Comparison of ENCODE assay signal across 22 cellular contexts in genomic region chr10:37226524-37226923, GRCh38.
DNase-seq lines count a peak whose midpoint lies in the region; ATAC-seq, FAIRE-seq and TF ChIP-seq lines count a peak whose summit lies in the region.
"Had no signal": no experiment of that assay in that cellular context is flagged by ENCODE, and none has a peak within 500 bp of the region (broad histone marks: within the 10 kb centered on the region; RNA-seq: fewer than 3 reads in every experiment).

No MANE protein-coding gene starts in this region.

- TF ChIP-seq RAD21 in HepG2 (CRISPR knock-in tag; IDR thresholded peaks at IDR 0.05) = no peak
- TF ChIP-seq RAD21 in IMR-90 (IDR thresholded peaks at IDR 0.05; ENCODE audit: low read length) = no peak

- no peak overlapping the region for H3K18ac ChIP-seq in IMR-90 (ENCODE audit: low read depth, low read length)

- H4K8ac ChIP-seq in IMR-90 (ENCODE audit: low read depth in 2 of 2, low read length in 2 of 2) = no peak overlapping the region

- H4K91ac ChIP-seq in IMR-90 (ENCODE audit: insufficient read depth, low read depth, low read length) = no peak overlapping the region

- H3K9me3 ChIP-seq in HepG2 (ENCODE audit: low read length) = no peaks in the 10 kb centered on the region
- no peaks in the 10 kb centered on the region for H3K9me3 ChIP-seq in right lobe of liver
- H3K9me3 ChIP-seq in IMR-90 (ENCODE audit: control insufficient read depth, insufficient read depth, low read length) = peaks cover 2% of the 10 kb centered on the region; the same call in 1 of the 2 replicates
- H3K9me3 ChIP-seq in PC-3 (ENCODE audit: low read length) = no peaks in the 10 kb centered on the region
- H3K9me3 ChIP-seq: BE2C, BLaER1 had no signal

- H3K27me3 ChIP-seq in HepG2 (ENCODE audit: control insufficient read depth in 1 of 2, insufficient read depth in 2 of 2, low read length in 2 of 2) = no peaks in the 10 kb centered on the region
- H3K27me3 ChIP-seq in right lobe of liver = no peaks in the 10 kb centered on the region
- H3K27me3 ChIP-seq in IMR-90 (ENCODE audit: control insufficient read depth, insufficient read depth, low read length) = no peaks in the 10 kb centered on the region
- H3K27me3 ChIP-seq in PC-3 (ENCODE audit: low read length) = no peaks in the 10 kb centered on the region
- H3K27me3 ChIP-seq: BE2C, BLaER1 had no signal

- H3K4me3 ChIP-seq in HepG2 (replicated peaks in 1 of 3; ENCODE audit: insufficient read depth in 1 of 3, low read depth in 2 of 3, low read length in 3 of 3) = no peak overlapping the region
- no peak overlapping the region for H3K4me3 ChIP-seq in right lobe of liver
- no peak overlapping the region for H3K4me3 ChIP-seq in IMR-90 (ENCODE audit: insufficient read depth, low read depth, low read length)
- H3K4me3 ChIP-seq in PC-3 (ENCODE audit: low read length) = no peak overlapping the region
- H3K4me3 ChIP-seq: BLaER1 had no signal

- H2AK5ac ChIP-seq in IMR-90 (ENCODE audit: low read depth, low read length) = no peak overlapping the region

- no peak for TF ChIP-seq CTCF in HepG2 (CRISPR knock-in tag; IDR thresholded peaks at IDR 0.05)
- TF ChIP-seq CTCF in right lobe of liver (IDR thresholded peaks at IDR 0.05) = no peak
- no peak for TF ChIP-seq CTCF in IMR-90 (conservative IDR thresholded peaks at IDR 0.05; ENCODE audit: low read depth, low read length)
- TF ChIP-seq CTCF in PC-3 (conservative IDR thresholded peaks at IDR 0.05; ENCODE audit: low read depth, low read length) = no peak

- H3K14ac ChIP-seq in IMR-90 (replicated peaks; ENCODE audit: low read depth, low read length) = no peak overlapping the region

- H3K23ac ChIP-seq in IMR-90 (ENCODE audit: low read depth, low read length) = no peak overlapping the region

- no TSS peak for BruUV-seq in HepG2 (replicated peaks; lab: Mats Ljungman, UMichigan)
- no TSS peak for BruUV-seq in IMR-90 (replicated peaks; lab: Mats Ljungman, UMichigan)
- BruUV-seq in PC-3 (replicated peaks; lab: Mats Ljungman, UMichigan) = no TSS peak

- H2AFZ ChIP-seq in HepG2 (ENCODE audit: low read length) (no peak overlapping the region), IMR-90 (replicated peaks; ENCODE audit: low read length, poor library complexity) (no peak overlapping the region), PC-3 (ENCODE audit: low read length) (no peak overlapping the region)

- ATAC-seq in HepG2 (no peak), right lobe of liver (no peak), IMR-90 (ENCODE audit: low read depth) (no peak), PC-3 (peak; percentile 76), GM19467 (IDR thresholded peaks at IDR 0.05; ENCODE audit: unreplicated experiment) (no peak), HG02884 (IDR thresholded peaks at IDR 0.05; ENCODE audit: unreplicated experiment) (no peak)

- no peak overlapping the region for H2BK15ac ChIP-seq in IMR-90 (ENCODE audit: low read depth, low read length)

- no peaks in the 10 kb centered on the region for H3F3A ChIP-seq in PC-3 (ENCODE audit: low read length, unreplicated experiment)

- no peak overlapping the region for H3K27ac ChIP-seq in HepG2 (ENCODE audit: extremely low read length, insufficient read depth, low read length)
- no peak overlapping the region for H3K27ac ChIP-seq in right lobe of liver
- H3K27ac ChIP-seq in IMR-90 (ENCODE audit: insufficient read depth, low read length) = no peak overlapping the region
- H3K27ac ChIP-seq in PC-3 (ENCODE audit: low read length) = peak overlapping the region; percentile 0; the same call in 1 of the 2 replicates
- H3K27ac ChIP-seq: 22Rv1, BLaER1 had no signal

- DNase-seq in HepG2 (ENCODE audit: low spot score) (no peak), right lobe of liver (no peak), IMR-90 (no peak), PC-3 (peak; percentile 71)
- DNase-seq: ACHN; BE2C; C1 segment of cervical spinal cord; Calu3; CD4-positive, alpha-beta memory T cell; CD4-positive, CD25-positive, alpha-beta regulatory T cell; CD8-positive, alpha-beta memory T cell; COR-L47; DMS79 treated with DMSO at 0.1 percent for 48 hours; GF-D8 had no signal

- no peak overlapping the region for H3K4ac ChIP-seq in IMR-90 (ENCODE audit: low read depth, low read length)

- no peak overlapping the region for H3K56ac ChIP-seq in IMR-90 (ENCODE audit: extremely low read depth, insufficient read depth, low read length)

- H3K9me2 ChIP-seq in PC-3 (replicated peaks; ENCODE audit: low read length) = no peaks in the 10 kb centered on the region

- TF ChIP-seq POLR2A in HepG2 (IDR thresholded peaks at IDR 0.05; ENCODE audit: insufficient read depth in 1 of 2, low read depth in 2 of 2, low read length in 2 of 2) (no peak), right lobe of liver (IDR thresholded peaks at IDR 0.05) (no peak), IMR-90 (IDR thresholded peaks at IDR 0.05; ENCODE audit: low read depth, low read length) (no peak)

- H2BK5ac ChIP-seq in IMR-90 (ENCODE audit: low read depth, low read length, poor library complexity, severe bottlenecking) = no peak overlapping the region

- intact Hi-C loops in HepG2 (cut with micrococcal nuclease; ENCODE audit: unreplicated experiment) (no loop called here), right lobe of liver (cut with DNase I) (no loop called here), IMR-90 (cut with micrococcal nuclease) (no loop called here), PC-3 (cut with micrococcal nuclease) (no loop called here)

- H3K36me3 ChIP-seq in HepG2 (replicated peaks in 1 of 2; ENCODE audit: control insufficient read depth in 1 of 2, insufficient read depth in 2 of 2, low read length in 2 of 2) (no peaks in the 10 kb centered on the region), right lobe of liver (no peaks in the 10 kb centered on the region), IMR-90 (ENCODE audit: control insufficient read depth, insufficient read depth, low read length) (no peaks in the 10 kb centered on the region), PC-3 (ENCODE audit: low read depth, low read length) (no peaks in the 10 kb centered on the region)
- H3K36me3 ChIP-seq: BE2C, BLaER1 had no signal

- H2AK9ac ChIP-seq in IMR-90 (replicated peaks; ENCODE audit: low read depth, low read length, poor library complexity) = no peak overlapping the region

- TF ChIP-seq EP300 in HepG2 (IDR thresholded peaks at IDR 0.05; ENCODE audit: low read depth in 2 of 2, low read length in 2 of 2) (no peak), HepG2 (CRISPR knock-in tag; IDR thresholded peaks at IDR 0.05; ENCODE audit: borderline replicate concordance) (no peak)

- no peaks in the 10 kb centered on the region for H3K79me1 ChIP-seq in IMR-90 (ENCODE audit: low read depth in 1 of 2, low read length in 2 of 2)

- H2BK120ac ChIP-seq in IMR-90 (ENCODE audit: low read depth, low read length) = no peak overlapping the region

- FAIRE-seq in HepG2 (lab: Jason Lieb, UNC) = no peak
- FAIRE-seq: D721Med, G401.6, GM12891, GM19239 had no signal

- H3K4me1 ChIP-seq in HepG2 (ENCODE audit: insufficient read depth, low read length) (no peaks in the 10 kb centered on the region), right lobe of liver (no peaks in the 10 kb centered on the region), IMR-90 (ENCODE audit: control insufficient read depth, insufficient read depth, low read length) (no peaks in the 10 kb centered on the region), PC-3 (ENCODE audit: insufficient read depth, low read length) (peaks cover 19% of the 10 kb centered on the region)
- H3K4me1 ChIP-seq: BE2C, BLaER1 had no signal

- no peaks in the 10 kb centered on the region for H3K9me1 ChIP-seq in IMR-90 (ENCODE audit: insufficient read depth, low read length)

- no peak overlapping the region for H4K5ac ChIP-seq in IMR-90 (ENCODE audit: low read depth, low read length)

- H2BK20ac ChIP-seq in IMR-90 (ENCODE audit: low read depth, low read length) = no peak overlapping the region

- H4K20me1 ChIP-seq in HepG2 (ENCODE audit: insufficient read depth, low read length) = no peaks in the 10 kb centered on the region
- H4K20me1 ChIP-seq in IMR-90 (ENCODE audit: insufficient read depth, low read length) = no peaks in the 10 kb centered on the region
- no peaks in the 10 kb centered on the region for H4K20me1 ChIP-seq in PC-3 (ENCODE audit: low read length)
- H4K20me1 ChIP-seq: BLaER1 had no signal

- in situ Hi-C loops in HepG2 (cut with HindIII; ENCODE audit: extremely low pct_ligation_motif_present, low pct_unique_long_range_greater_than_20kb) = no loop called here
- in situ Hi-C loops in IMR-90 (cut with MboI; ENCODE audit: low sequenced_read_pairs) = no loop called here

- POLR2A ChIA-PET in HepG2 (lab: Yijun Ruan, JAX) = no interaction called here
- POLR2A ChIA-PET in IMR-90 (lab: Charles Lee; ENCODE audit: unreplicated experiment) = no interaction called here
- POLR2A ChIA-PET in PC-3 (lab: Charles Lee; ENCODE audit: unreplicated experiment) = interaction anchor here (0.6 kb wide), 1 partner anchor 956 kb away, joined by 3 read pairs; no protein-coding TSS in a partner anchor

- dilution Hi-C loops in IMR-90 (cut with HindIII; ENCODE audit: low sequenced_read_pairs, unreplicated experiment) = no loop called here

- H3K4me2 ChIP-seq in HepG2 (ENCODE audit: low read depth, low read length) = no peak overlapping the region
- H3K4me2 ChIP-seq in IMR-90 (ENCODE audit: low read depth, low read length) = no peak overlapping the region
- no peak overlapping the region for H3K4me2 ChIP-seq in PC-3 (ENCODE audit: low read length)
- H3K4me2 ChIP-seq: BLaER1 had no signal

- H3K9ac ChIP-seq in HepG2 (ENCODE audit: insufficient read depth, low read depth, low read length) (no peak overlapping the region), IMR-90 (ENCODE audit: low read depth, low read length) (no peak overlapping the region), PC-3 (ENCODE audit: low read length) (no peak overlapping the region)
- H3K9ac ChIP-seq: BLaER1 had no signal

- H3K79me2 ChIP-seq in HepG2 (ENCODE audit: insufficient read depth, low read length) = no peaks in the 10 kb centered on the region
- H3K79me2 ChIP-seq in PC-3 (ENCODE audit: low read length) = no peaks in the 10 kb centered on the region

- CTCF ChIA-PET in HepG2 (lab: Yijun Ruan, JAX; ENCODE audit: low intra/inter-chr PET ratio, low total read pairs) = no interaction called here
- CTCF ChIA-PET in IMR-90 (lab: Yijun Ruan, JAX) = no interaction called here
- CTCF ChIA-PET in PC-3 (lab: Charles Lee) = no interaction called here

TF ChIP-seq in HepG2, 621 proteins besides CTCF, POLR2A, EP300 and RAD21:
- TF ChIP-seq NFE2L2 (IDR thresholded peaks at IDR 0.05; ENCODE audit: low read length) (peak; percentile 61), ZBTB42 (CRISPR knock-in tag; IDR thresholded peaks at IDR 0.05) (no peak)

TF ChIP-seq in IMR-90, 13 proteins besides CTCF, POLR2A, EP300 and RAD21:
- TF ChIP-seq NFE2L2 (IDR thresholded peaks at IDR 0.05; ENCODE audit: low read depth, low read length) (0 out of 2 replicates have a peak, but pooled peaks have one; percentile 11), BHLHE40 (IDR thresholded peaks at IDR 0.05; ENCODE audit: low read depth, low read length) (no peak)
